Comparison of ENCODE assay signal across 35 cellular contexts in the genomic region with DNA sequence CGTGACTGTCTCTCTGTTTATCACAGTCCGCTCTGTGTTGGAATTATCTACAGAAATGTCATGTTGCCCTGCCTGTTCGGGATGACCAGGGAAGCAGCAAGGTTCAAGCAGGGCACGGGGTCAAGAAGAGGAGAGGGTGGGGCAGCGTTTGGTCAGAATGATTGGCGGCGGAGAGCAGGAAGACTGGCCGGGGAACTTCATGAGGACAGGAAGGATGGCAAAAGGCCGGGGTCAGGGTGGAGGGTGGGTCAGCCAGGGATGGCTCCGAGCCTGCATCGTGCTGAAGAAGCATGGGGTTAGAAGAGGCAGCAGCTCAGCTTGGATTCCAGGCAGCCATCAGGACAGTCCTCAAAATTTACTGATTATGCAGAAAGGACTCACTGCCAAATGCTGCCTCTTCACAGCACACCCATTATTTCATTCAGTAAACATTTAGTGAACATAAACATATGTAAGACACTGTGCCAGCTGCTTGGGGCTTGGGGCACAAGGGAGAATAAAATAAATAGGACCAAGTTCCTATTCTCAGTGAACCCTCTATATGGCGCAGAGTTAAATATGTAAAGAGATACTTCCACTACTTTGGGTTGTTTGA. TPM values are rescaled to one million over a fixed set of nuclear protein-coding genes. Genes with fewer than 3 reads are reported as not detected.
DNase-seq lines count a peak whose midpoint lies in the region; ATAC-seq, FAIRE-seq and TF ChIP-seq lines count a peak whose summit lies in the region.
"Had no signal": no experiment of that assay in that cellular context is flagged by ENCODE, and none has a peak within 500 bp of the region (broad histone marks: within the 10 kb centered on the region; RNA-seq: fewer than 3 reads in every experiment).

No MANE protein-coding gene starts in this region.

- peak overlapping the region; percentile 4 for H3K27ac Mint-ChIP-seq in Calu3 (ENCODE audit: unreplicated experiment)
- H3K27ac Mint-ChIP-seq in activated T-cell treated with anti-CD3 and anti-CD28 coated beads, Interleukin-2, amount 50 U/mL, for 72 hours: no peak overlapping the region
- H3K27ac Mint-ChIP-seq: activated T-helper 1 cell treated with anti-CD3 and anti-CD28 coated beads, Interleukin-12 subunit alpha, Interleukin-12 subunit beta, Interleukin-2, Interleukin-4 antibody, amounts not matched to agents 30 ng/mL and 10 ng/mL and 1 ng/mL, durations not matched to agents 14 hours and 24 hours and 36 hours; CD4-positive, alpha-beta T cell; endodermal cell; nephron; T-helper 1 cell treated with Interleukin-12 subunit alpha and Interleukin-12 subunit beta and Interleukin-4 antibody, amounts not matched to agents 30 μg/mL and 1 μg/mL, for 36 hours had no signal

- CTCF ChIA-PET in Calu3 (lab: Charles Lee): no interaction called here

- FAIRE-seq in D721Med (lab: Jason Lieb, UNC): no peak
- FAIRE-seq: A204.1, GM12878, H54, keratinocyte, pancreas had no signal

- H3K9me3 Mint-ChIP-seq in Calu3 (ENCODE audit: low read depth, unreplicated experiment): no peaks in the 10 kb centered on the region
- H3K9me3 Mint-ChIP-seq in activated T-cell treated with anti-CD3 and anti-CD28 coated beads, Interleukin-2, amount 50 U/mL, for 72 hours: no peaks in the 10 kb centered on the region
- H3K9me3 Mint-ChIP-seq: activated T-helper 1 cell treated with anti-CD3 and anti-CD28 coated beads, Interleukin-12 subunit alpha, Interleukin-12 subunit beta, Interleukin-2, Interleukin-4 antibody, amounts not matched to agents 30 ng/mL and 10 ng/mL and 1 ng/mL, durations not matched to agents 14 hours and 24 hours and 36 hours; CD4-positive, alpha-beta T cell; endodermal cell; nephron; T-helper 1 cell treated with Interleukin-12 subunit alpha and Interleukin-12 subunit beta and Interleukin-4 antibody, amounts not matched to agents 30 μg/mL and 1 μg/mL, for 36 hours had no signal

- peaks cover 8% of the 10 kb centered on the region for H3K4me1 Mint-ChIP-seq in Calu3 (ENCODE audit: low read depth, unreplicated experiment)
- H3K4me1 Mint-ChIP-seq in activated T-cell treated with anti-CD3 and anti-CD28 coated beads, Interleukin-2, amount 50 U/mL, for 72 hours (ENCODE audit: low read depth): no peaks in the 10 kb centered on the region
- H3K4me1 Mint-ChIP-seq: endodermal cell, nephron had no signal

- H3K4me3 ChIP-seq in adipocyte (ENCODE audit: low read length): no peak overlapping the region
- no peak overlapping the region for H3K4me3 ChIP-seq in right lobe of liver
- H3K4me3 ChIP-seq: GM12878, heart right ventricle, pancreas, testis, vagina had no signal

- intact Hi-C loops in Calu3 (cut with micrococcal nuclease; ENCODE audit: unreplicated experiment): no loop called here
- intact Hi-C loops in right lobe of liver (cut with DNase I): no loop called here

- TF ChIP-seq CTCF in Calu3 (IDR thresholded peaks at IDR 0.05; ENCODE audit: unreplicated experiment): no peak
- no peak for TF ChIP-seq CTCF in right lobe of liver (IDR thresholded peaks at IDR 0.05)
- TF ChIP-seq CTCF in D721Med (IDR thresholded peaks at IDR 0.05; ENCODE audit: insufficient read depth, missing control alignments): no peak

- no peaks in the 10 kb centered on the region for H3K36me3 Mint-ChIP-seq in Calu3 (ENCODE audit: insufficient read depth, unreplicated experiment)
- no peaks in the 10 kb centered on the region for H3K36me3 Mint-ChIP-seq in activated T-cell treated with anti-CD3 and anti-CD28 coated beads, Interleukin-2, amount 50 U/mL, for 72 hours (ENCODE audit: insufficient read depth in 2 of 2)

- H3K9ac ChIP-seq in adipocyte (ENCODE audit: low read length): no peak overlapping the region

- BruUV-seq in Calu3 (replicated peaks; lab: Mats Ljungman, UMichigan): no TSS peak

- WGBS in right lobe of liver (ENCODE audit: insufficient coverage, low coverage, low lambda C conversion rate, missing lambda C conversion rate): 52% methylated on average over 12 of the region's 12 CpGs

- H3K4me3 Mint-ChIP-seq in Calu3 (ENCODE audit: low read depth, unreplicated experiment): no peak overlapping the region
- no peak overlapping the region for H3K4me3 Mint-ChIP-seq in activated T-cell treated with anti-CD3 and anti-CD28 coated beads, Interleukin-2, amount 50 U/mL, for 72 hours
- H3K4me3 Mint-ChIP-seq: activated T-helper 1 cell treated with anti-CD3 and anti-CD28 coated beads, Interleukin-12 subunit alpha, Interleukin-12 subunit beta, Interleukin-2, Interleukin-4 antibody, amounts not matched to agents 30 ng/mL and 10 ng/mL and 1 ng/mL, durations not matched to agents 14 hours and 24 hours and 36 hours; CD4-positive, alpha-beta T cell; endodermal cell; nephron; T-helper 1 cell treated with Interleukin-12 subunit alpha and Interleukin-12 subunit beta and Interleukin-4 antibody, amounts not matched to agents 30 μg/mL and 1 μg/mL, for 36 hours had no signal

- ATAC-seq in right lobe of liver (peak; percentile 39 to 88 (median 80)), GM18867 (IDR thresholded peaks at IDR 0.05; ENCODE audit: unreplicated experiment) (no peak)
- no peak for ATAC-seq in activated T-cell treated with anti-CD3 and anti-CD28 coated beads, Interleukin-2, amount 50 U/mL, for 72 hours (replicated peaks in 1 of 2)
- ATAC-seq: activated CD4-positive, CD25-positive, alpha-beta regulatory T cell treated with anti-CD3 and anti-CD28 coated beads, Interleukin-2, amount 50 U/mL, for 24 hours; pancreas; SK-N-SH treated with all-trans-retinoic acid at 6 μM for 48 hours had no signal

- no peaks in the 10 kb centered on the region for H3K9me3 ChIP-seq in adipocyte (ENCODE audit: control insufficient read depth, low read length)
- H3K9me3 ChIP-seq in right lobe of liver: no peaks in the 10 kb centered on the region
- H3K9me3 ChIP-seq: heart right ventricle, pancreas, testis, vagina had no signal

- no peak overlapping the region for H3K27ac ChIP-seq in right lobe of liver
- H3K27ac ChIP-seq: heart right ventricle, pancreas, testis, vagina had no signal

- H3K27me3 ChIP-seq in adipocyte (replicated peaks; ENCODE audit: control insufficient read depth, insufficient read depth, low read length) (no peaks in the 10 kb centered on the region), right lobe of liver (no peaks in the 10 kb centered on the region)
- H3K27me3 ChIP-seq: pancreas, testis, vagina had no signal

- H3K27me3 Mint-ChIP-seq in Calu3 (ENCODE audit: unreplicated experiment): peaks cover 39% of the 10 kb centered on the region
- H3K27me3 Mint-ChIP-seq in activated T-cell treated with anti-CD3 and anti-CD28 coated beads, Interleukin-2, amount 50 U/mL, for 72 hours (ENCODE audit: low read depth): peaks cover 25% of the 10 kb centered on the region

- H3K36me3 ChIP-seq in adipocyte (ENCODE audit: control insufficient read depth, insufficient read depth, low read length, severe bottlenecking): no peaks in the 10 kb centered on the region
- H3K36me3 ChIP-seq in right lobe of liver: no peaks in the 10 kb centered on the region
- H3K36me3 ChIP-seq: heart right ventricle, pancreas, vagina had no signal

- DNase-seq in NCI-H1105 treated with DMSO at 0.1 percent for 48 hours (lab: John Stamatoyannopoulos, UW) (peak; percentile 11), NCI-H1105 (lab: John Stamatoyannopoulos, UW) (no peak), Calu3 (no peak), adipocyte (ENCODE audit: low read depth) (peak; percentile 20), right lobe of liver (peak in 2 of 3 donors; percentile 52 to 67), D721Med (ENCODE audit: insufficient read length, low spot score) (no peak)
- no peak for DNase-seq in activated T-cell treated with anti-CD3 and anti-CD28 coated beads, Interleukin-2, amount 50 U/mL, for 72 hours
- DNase-seq: activated CD4-positive, alpha-beta T cell treated with anti-CD3 and anti-CD28 coated beads, Interleukin-2, amount 50 U/mL, for 48 hours; activated naive CD4-positive, alpha-beta T cell treated with Interleukin-2 at 50 U/mL for 16 hours; CD4-positive, alpha-beta T cell; dermis blood vessel endothelial cell; endodermal cell; heart right ventricle; KG1; MM.1S; NCI-H1436 treated with DMSO at 0.1 percent for 48 hours; NCI-H2171; NCI-H524; NK-92 treated with Interleukin-12 subunit alpha and Interleukin-12 subunit beta, amount 100 ng/mL, for 24 hours; pancreas; stimulated activated CD4-positive, alpha-beta T cell treated with anti-CD3 and anti-CD28 coated beads, Interleukin-1b, Interleukin-23, amount 100 ng/mL, for 48 hours; stimulated activated naive CD4-positive, alpha-beta T cell treated with Interleukin-2 at 50 U/mL for 16 hours; testis had no signal

- no peak for TF ChIP-seq POLR2A in right lobe of liver (IDR thresholded peaks at IDR 0.05)

- peaks cover 45% of the 10 kb centered on the region for H3K4me1 ChIP-seq in adipocyte (ENCODE audit: control insufficient read depth, insufficient read depth, low read length)
- no peaks in the 10 kb centered on the region for H3K4me1 ChIP-seq in right lobe of liver
- H3K4me1 ChIP-seq: heart right ventricle, pancreas, testis, vagina had no signal

RNA-seq across cellular contexts. Expression of a gene that starts 42.8 kb away (rescaled TPM):
- total RNA-seq in Calu3 (2022): not detected in 2 replicates
- total RNA-seq in right lobe of liver: under 1 TPM; 0.46 to 0.93 (median 0.57) TPM
- not detected for total RNA-seq in activated T-cell treated with anti-CD3 and anti-CD28 coated beads, Interleukin-2, amount 50 U/mL, for 72 hours
- total RNA-seq: activated T-helper 1 cell treated with anti-CD3 and anti-CD28 coated beads, Interleukin-12 subunit alpha, Interleukin-12 subunit beta, Interleukin-2, Interleukin-4 antibody, amounts not matched to agents 30 ng/mL and 10 ng/mL and 1 ng/mL, durations not matched to agents 14 hours and 24 hours and 36 hours; CD4-positive, alpha-beta T cell; dermis blood vessel endothelial cell; endodermal cell; HT1080; vagina had no signal

Comparison
In these comparisons a context has a peak if more than half of its experiments do, and no peak if none do; other contexts are left out.
1. DNase-seq: peak in NCI-H1105 treated with DMSO at 0.1 percent for 48 hours (single experiment), adipocyte (single experiment) and right lobe of liver (2 of 3); none in NCI-H1105 (single experiment), Calu3 (single experiment), D721Med (single experiment) and activated T-cell treated with anti-CD3 and anti-CD28 coated beads, Interleukin-2, amount 50 U/mL, for 72 hours (0 of 2).
2. ATAC-seq: peak in right lobe of liver (4 of 4); none in GM18867 (single experiment) and activated T-cell treated with anti-CD3 and anti-CD28 coated beads, Interleukin-2, amount 50 U/mL, for 72 hours (0 of 2).